Comparison of ENCODE assay signal across 19 cellular contexts in the genomic region with DNA sequence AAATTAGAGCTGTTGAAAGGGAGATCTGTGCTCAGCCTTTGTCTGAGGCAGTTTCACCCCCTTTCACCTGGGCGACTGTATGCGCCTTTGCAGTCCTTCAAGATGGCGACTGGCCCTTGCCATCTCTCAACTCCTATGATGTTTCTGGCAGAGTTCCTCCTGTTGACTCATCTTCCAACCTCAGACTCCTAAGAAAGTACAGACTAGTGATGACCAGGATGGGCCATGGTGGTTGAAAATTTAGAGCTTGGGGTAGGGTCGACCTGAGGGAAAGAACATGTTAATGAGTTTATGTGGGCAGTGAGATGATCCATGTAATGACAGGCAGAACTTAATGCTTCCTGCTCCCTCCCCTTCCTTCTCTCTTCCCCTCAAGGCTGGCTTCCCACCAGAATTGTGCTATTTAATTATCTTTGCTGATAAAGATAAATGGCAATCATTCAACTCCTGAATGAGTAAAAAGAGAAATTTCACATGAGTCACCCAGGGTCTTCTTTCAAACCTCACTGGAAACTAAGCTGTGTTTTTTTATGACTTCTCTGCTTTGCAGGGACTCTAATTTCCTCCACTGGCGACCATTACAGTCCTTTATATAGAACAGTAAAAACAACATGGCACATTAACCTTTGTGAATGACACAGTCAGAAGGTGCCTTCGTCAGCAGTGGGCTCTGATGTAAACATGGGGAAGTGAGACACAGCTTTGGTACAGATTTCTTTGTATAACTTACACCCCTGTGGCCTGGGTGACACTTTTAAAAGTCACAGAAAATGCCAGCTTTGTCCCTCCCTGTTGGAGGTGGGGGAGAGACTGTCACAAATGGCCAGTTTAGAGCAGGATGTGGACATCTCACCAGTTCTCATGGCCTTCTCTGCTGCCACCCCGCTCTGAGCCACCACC.
DNase-seq lines count a peak whose midpoint lies in the region; ATAC-seq and TF ChIP-seq lines count a peak whose summit lies in the region.
"Had no signal": no experiment of that assay in that cellular context is flagged by ENCODE, and none has a peak within 500 bp of the region (broad histone marks: within the 10 kb centered on the region; RNA-seq: fewer than 3 reads in every experiment).

No MANE protein-coding gene starts in this region.

- no peak for ATAC-seq in SK-N-SH treated with all-trans-retinoic acid at 6 μM for 48 hours
- ATAC-seq in left ventricle myocardium superior = no peak
- ATAC-seq: Panc1 had no signal

- 32% methylated on average over 7 of the region's 7 CpGs for WGBS in SK-N-SH (ENCODE audit: low lambda C conversion rate)

- H3K27me3 ChIP-seq in SK-N-SH (ENCODE audit: insufficient read depth) = no peaks in the 10 kb centered on the region
- H3K27me3 ChIP-seq in H7 (ENCODE audit: control insufficient read depth, insufficient read depth, low read length) = no peaks in the 10 kb centered on the region

- peaks cover 1% of the 10 kb centered on the region for H3K27me3 Mint-ChIP-seq in nephron (ENCODE audit: low read depth)

- no peaks in the 10 kb centered on the region for H4K20me1 ChIP-seq in SK-N-SH (ENCODE audit: insufficient read depth)

- H3K9ac ChIP-seq in SK-N-SH = no peak overlapping the region

- H3K4me1 ChIP-seq in SK-N-SH (ENCODE audit: control insufficient read depth in 1 of 2, insufficient read depth in 2 of 2, low read depth in 1 of 2, low read length in 1 of 2) = peaks cover 0 to 7% of the 10 kb centered on the region in 2 experiments; a peak in 1 of 4 replicates

- peaks cover 10% of the 10 kb centered on the region for H3F3A ChIP-seq in SK-N-SH (replicated peaks; ENCODE audit: insufficient read depth)

- no peak for TF ChIP-seq CTCF in SK-N-SH (IDR thresholded peaks at IDR 0.05)
- TF ChIP-seq CTCF in nephron (IDR thresholded peaks at IDR 0.05; ENCODE audit: unreplicated experiment in 3 of 3) = no peak

- DNase-seq in SK-N-SH = no peak
- DNase-seq in amniotic epithelial cell (ENCODE audit: low read depth) = peak; percentile 13
- no peak for DNase-seq in stimulated activated CD4-positive, alpha-beta T cell treated with anti-CD3 and anti-CD28 coated beads, Interleukin-2, amount 100 ng/mL, for 48 hours
- DNase-seq in left ventricle myocardium superior = no peak
- no peak for DNase-seq in H7
- no peak for DNase-seq in NCI-H524 (lab: John Stamatoyannopoulos, UW)
- DNase-seq: 8988T; Calu3; CD4-positive, CD25-positive, alpha-beta regulatory T cell; GOT3; HFFc6; KBM-7; NCI-H1092; NCI-H226; SHP77 had no signal

- H2AFZ ChIP-seq in SK-N-SH (ENCODE audit: low read depth) = peak overlapping the region; percentile 58; the same call in 1 of the 2 replicates

- no peaks in the 10 kb centered on the region for H3K36me3 ChIP-seq in SK-N-SH (replicated peaks in 1 of 2; ENCODE audit: control insufficient read depth in 1 of 2, insufficient read depth in 2 of 2, low read length in 1 of 2)
- no peaks in the 10 kb centered on the region for H3K36me3 ChIP-seq in H7 (replicated peaks; ENCODE audit: control insufficient read depth, insufficient read depth, low read length)

- CTCF ChIA-PET in SK-N-SH (lab: Yijun Ruan, JAX) = interaction anchor here (0.9 kb wide), 1 partner anchor 27 kb away, joined by 3 read pairs; no protein-coding TSS in a partner anchor

- H3K4me3 ChIP-seq in SK-N-SH (ENCODE audit: low read depth in 2 of 2, low read length in 1 of 2) (no peak overlapping the region), H7 (ENCODE audit: insufficient read depth, low read depth, low read length) (no peak overlapping the region)

- POLR2A ChIA-PET in SK-N-SH (lab: Yijun Ruan, JAX) = no interaction called here

- H3K9me3 Mint-ChIP-seq in nephron = no peaks in the 10 kb centered on the region

- peak overlapping the region in 1 of 2 experiments; percentile 62; a peak in 2 of 4 replicates for H3K27ac ChIP-seq in SK-N-SH (ENCODE audit: low read depth in 2 of 2, low read length in 1 of 2)
- H3K27ac ChIP-seq: HL-60 had no signal

- intact Hi-C loops in left ventricle myocardium superior (cut with micrococcal nuclease) = no loop called here

- no peak overlapping the region for H3K4me3 Mint-ChIP-seq in nephron
- H3K4me3 Mint-ChIP-seq: CD4-positive, CD25-positive, alpha-beta regulatory T cell; HFFc6 had no signal

- TF ChIP-seq RAD21 in SK-N-SH (IDR thresholded peaks at IDR 0.05; ENCODE audit: low read length) = no peak

- no peaks in the 10 kb centered on the region for H3K9me2 ChIP-seq in SK-N-SH

- no peaks in the 10 kb centered on the region for H3K9me3 ChIP-seq in SK-N-SH

- no peak for TF ChIP-seq EP300 in SK-N-SH (IDR thresholded peaks at IDR 0.05; ENCODE audit: borderline replicate concordance in 1 of 2, low read depth in 1 of 2, low read length in 1 of 2)

- H3K4me1 Mint-ChIP-seq in nephron = peaks cover 29% of the 10 kb centered on the region
- H3K4me1 Mint-ChIP-seq: CD4-positive, CD25-positive, alpha-beta regulatory T cell had no signal

- 0 out of 2 replicates have a peak overlapping the region, but pooled peaks have one; percentile 8 for H3K4me2 ChIP-seq in SK-N-SH

- no peaks in the 10 kb centered on the region for H3K79me2 ChIP-seq in SK-N-SH (ENCODE audit: insufficient read depth)

- H3K27ac Mint-ChIP-seq in nephron = peak overlapping the region; percentile 52 to 83 (median 67)
- H3K27ac Mint-ChIP-seq: CD4-positive, CD25-positive, alpha-beta regulatory T cell; HFFc6 had no signal

- no peaks in the 10 kb centered on the region for H3K36me3 Mint-ChIP-seq in nephron (ENCODE audit: low read depth)
- H3K36me3 Mint-ChIP-seq: CD4-positive, CD25-positive, alpha-beta regulatory T cell had no signal

TF ChIP-seq in SK-N-SH, 30 proteins besides CTCF, POLR2A, EP300 and RAD21:
- TF ChIP-seq TCF12 (IDR thresholded peaks at IDR 0.05) (no peak), NFIC (IDR thresholded peaks at IDR 0.05; ENCODE audit: borderline replicate concordance) (peak; percentile 26; the same call in 1 of the 2 replicates), YY1 (IDR thresholded peaks at IDR 0.05; ENCODE audit: low read depth) (peak; percentile 21; the same call in 1 of the 2 replicates), EZH2phosphoT487 (IDR thresholded peaks at IDR 0.05; ENCODE audit: borderline replicate concordance, low read depth) (no peak), TAF1 (IDR thresholded peaks at IDR 0.05; ENCODE audit: borderline replicate concordance, low read depth, low read length) (no peak), FOXM1 (IDR thresholded peaks at IDR 0.05; ENCODE audit: low read depth) (no peak), CHD2 (IDR thresholded peaks at IDR 0.05; ENCODE audit: low read length, partially characterized antibody) (no peak), MEF2A (IDR thresholded peaks at IDR 0.05; ENCODE audit: borderline replicate concordance, low read depth) (no peak)
- TF ChIP-seq, protein P1, sequence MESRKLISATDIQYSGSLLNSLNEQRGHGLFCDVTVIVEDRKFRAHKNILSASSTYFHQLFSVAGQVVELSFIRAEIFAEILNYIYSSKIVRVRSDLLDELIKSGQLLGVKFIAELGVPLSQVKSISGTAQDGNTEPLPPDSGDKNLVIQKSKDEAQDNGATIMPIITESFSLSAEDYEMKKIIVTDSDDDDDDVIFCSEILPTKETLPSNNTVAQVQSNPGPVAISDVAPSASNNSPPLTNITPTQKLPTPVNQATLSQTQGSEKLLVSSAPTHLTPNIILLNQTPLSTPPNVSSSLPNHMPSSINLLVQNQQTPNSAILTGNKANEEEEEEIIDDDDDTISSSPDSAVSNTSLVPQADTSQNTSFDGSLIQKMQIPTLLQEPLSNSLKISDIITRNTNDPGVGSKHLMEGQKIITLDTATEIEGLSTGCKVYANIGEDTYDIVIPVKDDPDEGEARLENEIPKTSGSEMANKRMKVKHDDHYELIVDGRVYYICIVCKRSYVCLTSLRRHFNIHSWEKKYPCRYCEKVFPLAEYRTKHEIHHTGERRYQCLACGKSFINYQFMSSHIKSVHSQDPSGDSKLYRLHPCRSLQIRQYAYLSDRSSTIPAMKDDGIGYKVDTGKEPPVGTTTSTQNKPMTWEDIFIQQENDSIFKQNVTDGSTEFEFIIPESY (IDR thresholded peaks at IDR 0.05; ENCODE audit: borderline replicate concordance, low read depth) = no peak

TF ChIP-seq in SK-N-SH treated with all-trans-retinoic acid at 6 μM for 48 hours, 23 proteins besides CTCF, POLR2A, EP300 and RAD21:
- no peak for TF ChIP-seq ESRRG (CRISPR knock-in tag; IDR thresholded peaks at IDR 0.05)
